10 cellular contexts compared by ENCODE assay signal in genomic region chr3:63343674-63344073, GRCh38.
DNase-seq lines count a peak whose midpoint lies in the region; ATAC-seq and TF ChIP-seq lines count a peak whose summit lies in the region.
"Had no signal": no experiment of that assay in that cellular context is flagged by ENCODE, and none has a peak within 500 bp of the region (broad histone marks: within the 10 kb centered on the region; RNA-seq: fewer than 3 reads in every experiment).

No MANE protein-coding gene starts in this region.

- peaks cover 6% of the 10 kb centered on the region for H3K36me3 Mint-ChIP-seq in Calu3 (ENCODE audit: insufficient read depth, unreplicated experiment)
- no peaks in the 10 kb centered on the region for H3K36me3 Mint-ChIP-seq in activated T-helper 17 cell treated with anti-CD3 and anti-CD28 coated beads, Interleukin-2, amount 50 U/mL, for 72 hours (ENCODE audit: low read depth)
- H3K36me3 Mint-ChIP-seq: IgD-negative memory B cell, naive B cell had no signal

- CTCF ChIA-PET in Calu3 (lab: Charles Lee), result interaction anchor here (0.7 to 1.7 kb wide), 6 partner anchors 16 to 1013 kb away, joined by 3 to 6 read pairs (median 4); no protein-coding TSS in a partner anchor

- no peak overlapping the region for H3K4me3 Mint-ChIP-seq in Calu3 (ENCODE audit: low read depth, unreplicated experiment)
- no peak overlapping the region for H3K4me3 Mint-ChIP-seq in activated T-helper 17 cell treated with anti-CD3 and anti-CD28 coated beads, Interleukin-2, amount 50 U/mL, for 72 hours
- H3K4me3 Mint-ChIP-seq: IgD-negative memory B cell, naive B cell had no signal

- TF ChIP-seq CTCF in Calu3 (IDR thresholded peaks at IDR 0.05; ENCODE audit: unreplicated experiment), result no peak

- peak; percentile 64 for ATAC-seq in HG03460 (IDR thresholded peaks at IDR 0.05; ENCODE audit: unreplicated experiment)
- ATAC-seq in activated T-helper 17 cell treated with anti-CD3 and anti-CD28 coated beads, Interleukin-2, amount 50 U/mL, for 72 hours (replicated peaks), result peak; percentile 58
- ATAC-seq in Right ventricle myocardium inferior, result peak; percentile 91
- ATAC-seq in GM21360 (IDR thresholded peaks at IDR 0.05; ENCODE audit: unreplicated experiment), result no peak

- H3K27ac Mint-ChIP-seq in Calu3 (ENCODE audit: unreplicated experiment), result no peak overlapping the region
- no peak overlapping the region for H3K27ac Mint-ChIP-seq in activated T-helper 17 cell treated with anti-CD3 and anti-CD28 coated beads, Interleukin-2, amount 50 U/mL, for 72 hours
- H3K27ac Mint-ChIP-seq: IgD-negative memory B cell, naive B cell had no signal

- H3K4me1 Mint-ChIP-seq in Calu3 (ENCODE audit: low read depth, unreplicated experiment), result peaks cover 32% of the 10 kb centered on the region
- no peaks in the 10 kb centered on the region for H3K4me1 Mint-ChIP-seq in activated T-helper 17 cell treated with anti-CD3 and anti-CD28 coated beads, Interleukin-2, amount 50 U/mL, for 72 hours
- H3K4me1 Mint-ChIP-seq: naive B cell had no signal

- DNase-seq in Calu3, result peak; percentile 80
- peak; percentile 93 to 98 for DNase-seq in NCI-H524 (lab: John Stamatoyannopoulos, UW)
- peak; percentile 65 for DNase-seq in Right ventricle myocardium inferior (ENCODE audit: missing footprints)
- peak; percentile 79 for DNase-seq in renal cortical epithelial cell (ENCODE audit: low read depth)
- no peak for DNase-seq in mesenteric fat pad (ENCODE audit: low spot score)
- DNase-seq: naive B cell had no signal

- BruUV-seq in Calu3 (replicated peaks; lab: Mats Ljungman, UMichigan), result no TSS peak

- H3K27me3 Mint-ChIP-seq in Calu3 (ENCODE audit: unreplicated experiment), result no peaks in the 10 kb centered on the region
- peaks cover 4% of the 10 kb centered on the region for H3K27me3 Mint-ChIP-seq in activated T-helper 17 cell treated with anti-CD3 and anti-CD28 coated beads, Interleukin-2, amount 50 U/mL, for 72 hours

- H3K9me3 Mint-ChIP-seq in Calu3 (ENCODE audit: low read depth, unreplicated experiment), result no peaks in the 10 kb centered on the region
- H3K9me3 Mint-ChIP-seq in activated T-helper 17 cell treated with anti-CD3 and anti-CD28 coated beads, Interleukin-2, amount 50 U/mL, for 72 hours, result no peaks in the 10 kb centered on the region

- intact Hi-C loops in Calu3 (cut with micrococcal nuclease; ENCODE audit: unreplicated experiment) (no loop called here), Right ventricle myocardium inferior (cut with DNase I) (loop anchor here (10.0 kb wide), 1 partner anchor 1141 kb away; no protein-coding TSS in a partner anchor)
